Comparison of ENCODE assay signal across 8 cellular contexts in genomic region chr17:39738568-39738901, GRCh38.
A peak's percentile ranks its signal among the peaks of the same experiment; 100 is the strongest.
DNase-seq lines count a peak whose midpoint lies in the region; ATAC-seq lines count a peak whose summit lies in the region.

No MANE protein-coding gene starts in this region.

- H3K9ac ChIP-seq in iPS-15b (ENCODE audit: low read depth, low read length), result peak overlapping the region; percentile 65

- peaks cover 6% of the 10 kb centered on the region for H3K4me1 ChIP-seq in iPS-15b (ENCODE audit: control insufficient read depth, insufficient read depth, low read length)

- H3K36me3 ChIP-seq in iPS-15b (ENCODE audit: control insufficient read depth, insufficient read depth, low read length), result peaks cover 17% of the 10 kb centered on the region

- ATAC-seq in GM19455 (IDR thresholded peaks at IDR 0.05; ENCODE audit: unreplicated experiment) (no peak), HG03457 (IDR thresholded peaks at IDR 0.05; ENCODE audit: unreplicated experiment) (no peak), HG02642 (IDR thresholded peaks at IDR 0.05; ENCODE audit: poor library complexity, unreplicated experiment) (no peak)

- peak; percentile 56 for DNase-seq in DMS79 treated with DMSO at 0.1 percent for 48 hours (lab: John Stamatoyannopoulos, UW)
- peak; percentile 19 for DNase-seq in NCI-H526 treated with DMSO at 0.1 percent for 48 hours (lab: John Stamatoyannopoulos, UW)
- DNase-seq in activated effector memory CD4-positive, alpha-beta T cell treated with anti-CD3 and anti-CD28 coated beads, Interleukin-2, amount 50 U/mL, for 16 hours, result peak; percentile 78
- DNase-seq in stimulated activated CD4-positive, alpha-beta T cell treated with anti-CD3 and anti-CD28 coated beads, Interleukin-4, amount 100 ng/mL, for 24 hours, result peak; percentile 55

- peak overlapping the region; percentile 90 for H3K4me3 ChIP-seq in iPS-15b (ENCODE audit: low read depth, low read length)

- no peaks in the 10 kb centered on the region for H3K27me3 ChIP-seq in iPS-15b (ENCODE audit: control insufficient read depth, insufficient read depth, low read length)

- H3K9me3 ChIP-seq in iPS-15b (ENCODE audit: control insufficient read depth, insufficient read depth, low read length), result no peaks in the 10 kb centered on the region

Comparison
In these comparisons a context has a peak if more than half of its experiments do, and no peak if none do; other contexts are left out.
1. DNase-seq: peak in every context shown above with its lines; median percentile 78 in activated effector memory CD4-positive, alpha-beta T cell treated with anti-CD3 and anti-CD28 coated beads, Interleukin-2, amount 50 U/mL, for 16 hours; 56 in DMS79 treated with DMSO at 0.1 percent for 48 hours; 55 in stimulated activated CD4-positive, alpha-beta T cell treated with anti-CD3 and anti-CD28 coated beads, Interleukin-4, amount 100 ng/mL, for 24 hours; 19 in NCI-H526 treated with DMSO at 0.1 percent for 48 hours.